8 cellular contexts compared by ENCODE assay signal in genomic region chr19:1248454-1249297, GRCh38. TPM values are rescaled to one million over a fixed set of nuclear protein-coding genes. Genes with fewer than 3 reads are reported as not detected.
DNase-seq lines count a peak whose midpoint lies in the region; ATAC-seq, FAIRE-seq and TF ChIP-seq lines count a peak whose summit lies in the region.

Gene MIDN (plus strand): TSS chr19:1248583. CDS start chr19:1250297, 1,714 bp downstream.

- no peaks in the 10 kb centered on the region for H3K27me3 ChIP-seq in pancreas

- peak within 1 kb of the TSS; percentile 51 to 96 (median 76) for H3K4me3 ChIP-seq in pancreas

- TF ChIP-seq POLR2A in Raji (IDR thresholded peaks at IDR 0.05; ENCODE audit: insufficient read depth, low read depth, low read length) = peak; percentile 80

- no peaks in the 10 kb centered on the region for H3K9me3 ChIP-seq in pancreas

- intact Hi-C loops in head of caudate nucleus (cut with DNase I) = loop anchor here (2.0 kb wide), 1 partner anchor 18 kb away; no protein-coding TSS in a partner anchor
- intact Hi-C loops in pancreas (cut with DNase I) = no loop called here

- H3K36me3 ChIP-seq in pancreas = no peaks in the 10 kb centered on the region

- whole genome bisulfite sequencing in pancreas, 2 donors = 1% methylated on average over 45 to 107 of the region's 107 CpGs

- peak; percentile 20 for ATAC-seq in GM19463 (IDR thresholded peaks at IDR 0.05; ENCODE audit: unreplicated experiment)
- peak; percentile 30 to 39 for ATAC-seq in activated naive CD4-positive, alpha-beta T cell treated with anti-CD3 and anti-CD28 coated beads, Interleukin-2, amount 50 U/mL, for 72 hours
- ATAC-seq in pancreas = peak; percentile 19 to 39 (median 32)

- peak within 1 kb of the TSS; percentile 95 to 97 (median 96) for H3K27ac ChIP-seq in pancreas

- no peaks in the 10 kb centered on the region for H3K9me3 Mint-ChIP-seq in activated naive CD4-positive, alpha-beta T cell treated with anti-CD3 and anti-CD28 coated beads, Interleukin-2, amount 50 U/mL, for 72 hours

- TF ChIP-seq CTCF in pancreas (IDR thresholded peaks at IDR 0.05) = peak; percentile 52 to 72 (median 66)

- H3K36me3 Mint-ChIP-seq in activated naive CD4-positive, alpha-beta T cell treated with anti-CD3 and anti-CD28 coated beads, Interleukin-2, amount 50 U/mL, for 72 hours = peaks cover 13 to 15% of the 10 kb centered on the region in 2 donors

- FAIRE-seq in pancreas (lab: Jason Lieb, UNC) = no peak

- H3K4me1 ChIP-seq in pancreas = peaks cover 33 to 36% (median 33%) of the 10 kb centered on the region in 3 donors

- DNase-seq in D341Med (ENCODE audit: low spot score) (peak; percentile 84), HT1080 (ENCODE audit: low read depth) (peak; percentile 80), head of caudate nucleus (peak in 39 of 42 donors; percentile 60 to 89 (median 79)), pancreas (peak; percentile 85 to 93 (median 88)), ureter (ENCODE audit: low spot score) (peak; percentile 87)
- peak; percentile 90 to 91 for DNase-seq in activated naive CD4-positive, alpha-beta T cell treated with anti-CD3 and anti-CD28 coated beads, Interleukin-2, amount 50 U/mL, for 72 hours (ENCODE audit: low spot score in 2 of 2)

- peak within 1 kb of the TSS; percentile 85 to 88 for H3K27ac Mint-ChIP-seq in activated naive CD4-positive, alpha-beta T cell treated with anti-CD3 and anti-CD28 coated beads, Interleukin-2, amount 50 U/mL, for 72 hours

RNA-seq across cellular contexts. Expression of gene MIDN, which starts in this region (rescaled TPM):
- 10.1 and 11.2 TPM in 2 replicates for total RNA-seq in HT1080 (2014; rRNA removed; shearing (Covaris generic))
- 39.7 and 46.2 TPM in 2 replicates for polyA plus RNA-seq in HT1080 (2015; cell fraction: cytosol; rRNA removed)
- polyA plus RNA-seq in HT1080 (2015; cell fraction: nucleus; rRNA removed) = 62.1 and 101 TPM in 2 replicates
- 100 to 1,000 TPM in 1 of 2 donors, 10 to 100 TPM in 1; 52.9 to 113 TPM for total RNA-seq in activated naive CD4-positive, alpha-beta T cell treated with anti-CD3 and anti-CD28 coated beads, Interleukin-2, amount 50 U/mL, for 72 hours
- total RNA-seq in pancreas (10 to 100 TPM; 32.1 to 78.0 (median 49.1) TPM), ureter (121 TPM)
- 10 to 100 TPM; 36.6 to 49.1 TPM for polyA plus RNA-seq in pancreas

Comparison
In these comparisons a context has a peak if more than half of its experiments do, and no peak if none do; other contexts are left out.
1. Peak in every context shown above with its lines: DNase-seq, ATAC-seq, H3K4me3 ChIP-seq and H3K27ac ChIP-seq.